In the genomic region with DNA sequence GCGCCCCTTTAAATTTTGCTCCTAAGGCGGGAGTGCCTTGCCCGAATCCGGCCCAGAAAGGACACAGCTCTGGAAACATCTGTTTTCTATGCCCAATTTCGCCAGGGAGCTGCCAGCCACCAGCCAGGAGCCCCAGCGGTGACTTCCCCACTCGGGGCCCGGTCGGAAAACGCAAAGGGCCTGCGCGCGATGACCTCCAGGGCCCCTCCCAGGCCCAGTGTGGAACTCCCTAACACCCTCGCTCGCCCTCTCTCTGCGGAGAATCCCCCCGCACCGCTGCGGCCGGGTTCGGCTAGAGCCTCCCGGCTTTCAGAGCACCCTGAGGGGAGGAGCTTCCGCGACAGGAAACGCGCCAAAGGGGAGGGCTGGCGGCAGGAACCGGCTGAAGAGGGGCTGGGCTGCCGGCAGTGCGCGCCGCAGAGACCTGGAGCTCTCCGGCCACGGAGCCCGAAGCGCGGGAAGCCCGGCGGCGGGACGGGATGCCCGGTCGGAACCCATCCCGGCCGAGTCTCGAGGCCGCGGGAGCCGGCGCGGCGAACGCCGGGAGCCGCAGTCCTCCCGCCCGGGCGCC, we compare ENCODE assay signal across 1 cellular context.
TF ChIP-seq lines count a peak whose summit lies in the region.

No MANE protein-coding gene starts in this region.

TF ChIP-seq in K562, 482 proteins besides CTCF, POLR2A, EP300 and RAD21 (continued from another document and continues in another):
- TF ChIP-seq, protein P1, sequence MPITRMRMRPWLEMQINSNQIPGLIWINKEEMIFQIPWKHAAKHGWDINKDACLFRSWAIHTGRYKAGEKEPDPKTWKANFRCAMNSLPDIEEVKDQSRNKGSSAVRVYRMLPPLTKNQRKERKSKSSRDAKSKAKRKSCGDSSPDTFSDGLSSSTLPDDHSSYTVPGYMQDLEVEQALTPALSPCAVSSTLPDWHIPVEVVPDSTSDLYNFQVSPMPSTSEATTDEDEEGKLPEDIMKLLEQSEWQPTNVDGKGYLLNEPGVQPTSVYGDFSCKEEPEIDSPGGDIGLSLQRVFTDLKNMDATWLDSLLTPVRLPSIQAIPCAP (CRISPR knock-in tag; IDR thresholded peaks at IDR 0.05; ENCODE audit: borderline replicate concordance): 0 out of 2 replicates have a peak, but pooled peaks have one; percentile 69
- TF ChIP-seq, protein P2, sequence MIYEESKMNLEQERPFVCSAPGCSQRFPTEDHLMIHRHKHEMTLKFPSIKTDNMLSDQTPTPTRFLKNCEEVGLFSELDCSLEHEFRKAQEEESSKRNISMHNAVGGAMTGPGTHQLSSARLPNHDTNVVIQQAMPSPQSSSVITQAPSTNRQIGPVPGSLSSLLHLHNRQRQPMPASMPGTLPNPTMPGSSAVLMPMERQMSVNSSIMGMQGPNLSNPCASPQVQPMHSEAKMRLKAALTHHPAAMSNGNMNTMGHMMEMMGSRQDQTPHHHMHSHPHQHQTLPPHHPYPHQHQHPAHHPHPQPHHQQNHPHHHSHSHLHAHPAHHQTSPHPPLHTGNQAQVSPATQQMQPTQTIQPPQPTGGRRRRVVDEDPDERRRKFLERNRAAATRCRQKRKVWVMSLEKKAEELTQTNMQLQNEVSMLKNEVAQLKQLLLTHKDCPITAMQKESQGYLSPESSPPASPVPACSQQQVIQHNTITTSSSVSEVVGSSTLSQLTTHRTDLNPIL (CRISPR knock-in tag; IDR thresholded peaks at IDR 0.05): no peak
- TF ChIP-seq CBX1 (IDR thresholded peaks at IDR 0.05; ENCODE audit: low read depth) (peak; percentile 18; the same call in 1 of the 2 replicates), ZNF445 (CRISPR knock-in tag; IDR thresholded peaks at IDR 0.05; ENCODE audit: low read depth) (0 out of 2 replicates have a peak, but pooled peaks have one; percentile 10), FOXP1 (CRISPR knock-in tag; IDR thresholded peaks at IDR 0.05) (peak; percentile 94), TOE1 (IDR thresholded peaks at IDR 0.05; ENCODE audit: borderline replicate concordance) (peak; percentile 36; the same call in 1 of the 2 replicates), TOE1 (CRISPR knock-in tag; IDR thresholded peaks at IDR 0.05; ENCODE audit: borderline replicate concordance, low read depth) (no peak), HCFC1 (IDR thresholded peaks at IDR 0.05; ENCODE audit: low read depth, low read length) (peak; percentile 51), ESRRA (IDR thresholded peaks at IDR 0.05; ENCODE audit: borderline replicate concordance, low read depth) (peak; percentile 71), NEUROD1 (IDR thresholded peaks at IDR 0.05; ENCODE audit: borderline replicate concordance, low read depth, low read length, partially characterized antibody) (peak; percentile 18), ZBTB17 (CRISPR knock-in tag; IDR thresholded peaks at IDR 0.05) (peak; percentile 79; the same call in 1 of the 2 replicates), NR2C1 (IDR thresholded peaks at IDR 0.05) (peak; percentile 53; the same call in 1 of the 2 replicates), NR2C1 (tag; IDR thresholded peaks at IDR 0.05) (no peak; the same call in none of the 2 replicates), NR4A1 (CRISPR knock-in tag; IDR thresholded peaks at IDR 0.05) (0 out of 2 replicates have a peak, but pooled peaks have one; percentile 50), NR4A1 (tag; IDR thresholded peaks at IDR 0.05) (peak; percentile 74; the same call in 1 of the 2 replicates), GATAD2A (IDR thresholded peaks at IDR 0.05) (peak; percentile 78; the same call in 1 of the 2 replicates), DMBX1 (CRISPR knock-in tag; IDR thresholded peaks at IDR 0.05; ENCODE audit: borderline replicate concordance) (0 out of 2 replicates have a peak, but pooled peaks have one; percentile 37), SOX6 (IDR thresholded peaks at IDR 0.05) (peak; percentile 56; the same call in 1 of the 2 replicates), TAF7 (tag; IDR thresholded peaks at IDR 0.05) (peak; percentile 25; the same call in 1 of the 2 replicates), HNRNPLL (IDR thresholded peaks at IDR 0.05; ENCODE audit: low read depth, low read length, poor library complexity, severe bottlenecking) (peak; percentile 45), CBX5 (IDR thresholded peaks at IDR 0.05; ENCODE audit: borderline replicate concordance, low read depth) (0 out of 2 replicates have a peak, but pooled peaks have one; percentile 7), NCOA1 (IDR thresholded peaks at IDR 0.05; ENCODE audit: low read depth) (0 out of 2 replicates have a peak, but pooled peaks have one; percentile 53), ZNF232 (CRISPR knock-in tag; IDR thresholded peaks at IDR 0.05) (0 out of 2 replicates have a peak, but pooled peaks have one; percentile 1), SMARCE1 (IDR thresholded peaks at IDR 0.05) (peak; percentile 68), U2AF1 (optimal IDR thresholded peaks at IDR 0.05; ENCODE audit: low read depth, low read length) (peak; percentile 96), MIER1 (IDR thresholded peaks at IDR 0.05; ENCODE audit: low read depth) (no peak), ZNF583 (CRISPR knock-in tag; IDR thresholded peaks at IDR 0.05) (0 out of 2 replicates have a peak, but pooled peaks have one; percentile 85), ZNF165 (CRISPR knock-in tag; IDR thresholded peaks at IDR 0.05; ENCODE audit: borderline replicate concordance) (no peak), ZSCAN32 (CRISPR knock-in tag; IDR thresholded peaks at IDR 0.05) (peak; percentile 65), PHF8 (IDR thresholded peaks at IDR 0.05; ENCODE audit: borderline replicate concordance, low read length) (peak; percentile 87), TEAD1 (CRISPR knock-in tag; IDR thresholded peaks at IDR 0.05) (peak in 1 of 2 experiments; percentile 81; a peak in 2 of 4 replicates)
- TF ChIP-seq, protein P3, sequence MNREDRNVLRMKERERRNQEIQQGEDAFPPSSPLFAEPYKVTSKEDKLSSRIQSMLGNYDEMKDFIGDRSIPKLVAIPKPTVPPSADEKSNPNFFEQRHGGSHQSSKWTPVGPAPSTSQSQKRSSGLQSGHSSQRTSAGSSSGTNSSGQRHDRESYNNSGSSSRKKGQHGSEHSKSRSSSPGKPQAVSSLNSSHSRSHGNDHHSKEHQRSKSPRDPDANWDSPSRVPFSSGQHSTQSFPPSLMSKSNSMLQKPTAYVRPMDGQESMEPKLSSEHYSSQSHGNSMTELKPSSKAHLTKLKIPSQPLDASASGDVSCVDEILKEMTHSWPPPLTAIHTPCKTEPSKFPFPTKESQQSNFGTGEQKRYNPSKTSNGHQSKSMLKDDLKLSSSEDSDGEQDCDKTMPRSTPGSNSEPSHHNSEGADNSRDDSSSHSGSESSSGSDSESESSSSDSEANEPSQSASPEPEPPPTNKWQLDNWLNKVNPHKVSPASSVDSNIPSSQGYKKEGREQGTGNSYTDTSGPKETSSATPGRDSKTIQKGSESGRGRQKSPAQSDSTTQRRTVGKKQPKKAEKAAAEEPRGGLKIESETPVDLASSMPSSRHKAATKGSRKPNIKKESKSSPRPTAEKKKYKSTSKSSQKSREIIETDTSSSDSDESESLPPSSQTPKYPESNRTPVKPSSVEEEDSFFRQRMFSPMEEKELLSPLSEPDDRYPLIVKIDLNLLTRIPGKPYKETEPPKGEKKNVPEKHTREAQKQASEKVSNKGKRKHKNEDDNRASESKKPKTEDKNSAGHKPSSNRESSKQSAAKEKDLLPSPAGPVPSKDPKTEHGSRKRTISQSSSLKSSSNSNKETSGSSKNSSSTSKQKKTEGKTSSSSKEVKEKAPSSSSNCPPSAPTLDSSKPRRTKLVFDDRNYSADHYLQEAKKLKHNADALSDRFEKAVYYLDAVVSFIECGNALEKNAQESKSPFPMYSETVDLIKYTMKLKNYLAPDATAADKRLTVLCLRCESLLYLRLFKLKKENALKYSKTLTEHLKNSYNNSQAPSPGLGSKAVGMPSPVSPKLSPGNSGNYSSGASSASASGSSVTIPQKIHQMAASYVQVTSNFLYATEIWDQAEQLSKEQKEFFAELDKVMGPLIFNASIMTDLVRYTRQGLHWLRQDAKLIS (CRISPR knock-in tag; IDR thresholded peaks at IDR 0.05): peak; percentile 70; the same call in 1 of the 2 replicates
- TF ChIP-seq, protein P4, sequence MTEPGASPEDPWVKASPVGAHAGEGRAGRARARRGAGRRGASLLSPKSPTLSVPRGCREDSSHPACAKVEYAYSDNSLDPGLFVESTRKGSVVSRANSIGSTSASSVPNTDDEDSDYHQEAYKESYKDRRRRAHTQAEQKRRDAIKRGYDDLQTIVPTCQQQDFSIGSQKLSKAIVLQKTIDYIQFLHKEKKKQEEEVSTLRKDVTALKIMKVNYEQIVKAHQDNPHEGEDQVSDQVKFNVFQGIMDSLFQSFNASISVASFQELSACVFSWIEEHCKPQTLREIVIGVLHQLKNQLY (CRISPR knock-in tag; conservative IDR thresholded peaks at IDR 0.05): peak in 1 of 2 experiments; percentile 86; a peak in 1 of 4 replicates
- TF ChIP-seq, protein P5, sequence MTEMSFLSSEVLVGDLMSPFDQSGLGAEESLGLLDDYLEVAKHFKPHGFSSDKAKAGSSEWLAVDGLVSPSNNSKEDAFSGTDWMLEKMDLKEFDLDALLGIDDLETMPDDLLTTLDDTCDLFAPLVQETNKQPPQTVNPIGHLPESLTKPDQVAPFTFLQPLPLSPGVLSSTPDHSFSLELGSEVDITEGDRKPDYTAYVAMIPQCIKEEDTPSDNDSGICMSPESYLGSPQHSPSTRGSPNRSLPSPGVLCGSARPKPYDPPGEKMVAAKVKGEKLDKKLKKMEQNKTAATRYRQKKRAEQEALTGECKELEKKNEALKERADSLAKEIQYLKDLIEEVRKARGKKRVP (CRISPR knock-in tag; IDR thresholded peaks at IDR 0.05): no peak
- TF ChIP-seq, protein P6, sequence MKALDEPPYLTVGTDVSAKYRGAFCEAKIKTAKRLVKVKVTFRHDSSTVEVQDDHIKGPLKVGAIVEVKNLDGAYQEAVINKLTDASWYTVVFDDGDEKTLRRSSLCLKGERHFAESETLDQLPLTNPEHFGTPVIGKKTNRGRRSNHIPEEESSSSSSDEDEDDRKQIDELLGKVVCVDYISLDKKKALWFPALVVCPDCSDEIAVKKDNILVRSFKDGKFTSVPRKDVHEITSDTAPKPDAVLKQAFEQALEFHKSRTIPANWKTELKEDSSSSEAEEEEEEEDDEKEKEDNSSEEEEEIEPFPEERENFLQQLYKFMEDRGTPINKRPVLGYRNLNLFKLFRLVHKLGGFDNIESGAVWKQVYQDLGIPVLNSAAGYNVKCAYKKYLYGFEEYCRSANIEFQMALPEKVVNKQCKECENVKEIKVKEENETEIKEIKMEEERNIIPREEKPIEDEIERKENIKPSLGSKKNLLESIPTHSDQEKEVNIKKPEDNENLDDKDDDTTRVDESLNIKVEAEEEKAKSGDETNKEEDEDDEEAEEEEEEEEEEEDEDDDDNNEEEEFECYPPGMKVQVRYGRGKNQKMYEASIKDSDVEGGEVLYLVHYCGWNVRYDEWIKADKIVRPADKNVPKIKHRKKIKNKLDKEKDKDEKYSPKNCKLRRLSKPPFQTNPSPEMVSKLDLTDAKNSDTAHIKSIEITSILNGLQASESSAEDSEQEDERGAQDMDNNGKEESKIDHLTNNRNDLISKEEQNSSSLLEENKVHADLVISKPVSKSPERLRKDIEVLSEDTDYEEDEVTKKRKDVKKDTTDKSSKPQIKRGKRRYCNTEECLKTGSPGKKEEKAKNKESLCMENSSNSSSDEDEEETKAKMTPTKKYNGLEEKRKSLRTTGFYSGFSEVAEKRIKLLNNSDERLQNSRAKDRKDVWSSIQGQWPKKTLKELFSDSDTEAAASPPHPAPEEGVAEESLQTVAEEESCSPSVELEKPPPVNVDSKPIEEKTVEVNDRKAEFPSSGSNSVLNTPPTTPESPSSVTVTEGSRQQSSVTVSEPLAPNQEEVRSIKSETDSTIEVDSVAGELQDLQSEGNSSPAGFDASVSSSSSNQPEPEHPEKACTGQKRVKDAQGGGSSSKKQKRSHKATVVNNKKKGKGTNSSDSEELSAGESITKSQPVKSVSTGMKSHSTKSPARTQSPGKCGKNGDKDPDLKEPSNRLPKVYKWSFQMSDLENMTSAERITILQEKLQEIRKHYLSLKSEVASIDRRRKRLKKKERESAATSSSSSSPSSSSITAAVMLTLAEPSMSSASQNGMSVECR (CRISPR knock-in tag; IDR thresholded peaks at IDR 0.05): peak; percentile 94
- TF ChIP-seq, protein P7, sequence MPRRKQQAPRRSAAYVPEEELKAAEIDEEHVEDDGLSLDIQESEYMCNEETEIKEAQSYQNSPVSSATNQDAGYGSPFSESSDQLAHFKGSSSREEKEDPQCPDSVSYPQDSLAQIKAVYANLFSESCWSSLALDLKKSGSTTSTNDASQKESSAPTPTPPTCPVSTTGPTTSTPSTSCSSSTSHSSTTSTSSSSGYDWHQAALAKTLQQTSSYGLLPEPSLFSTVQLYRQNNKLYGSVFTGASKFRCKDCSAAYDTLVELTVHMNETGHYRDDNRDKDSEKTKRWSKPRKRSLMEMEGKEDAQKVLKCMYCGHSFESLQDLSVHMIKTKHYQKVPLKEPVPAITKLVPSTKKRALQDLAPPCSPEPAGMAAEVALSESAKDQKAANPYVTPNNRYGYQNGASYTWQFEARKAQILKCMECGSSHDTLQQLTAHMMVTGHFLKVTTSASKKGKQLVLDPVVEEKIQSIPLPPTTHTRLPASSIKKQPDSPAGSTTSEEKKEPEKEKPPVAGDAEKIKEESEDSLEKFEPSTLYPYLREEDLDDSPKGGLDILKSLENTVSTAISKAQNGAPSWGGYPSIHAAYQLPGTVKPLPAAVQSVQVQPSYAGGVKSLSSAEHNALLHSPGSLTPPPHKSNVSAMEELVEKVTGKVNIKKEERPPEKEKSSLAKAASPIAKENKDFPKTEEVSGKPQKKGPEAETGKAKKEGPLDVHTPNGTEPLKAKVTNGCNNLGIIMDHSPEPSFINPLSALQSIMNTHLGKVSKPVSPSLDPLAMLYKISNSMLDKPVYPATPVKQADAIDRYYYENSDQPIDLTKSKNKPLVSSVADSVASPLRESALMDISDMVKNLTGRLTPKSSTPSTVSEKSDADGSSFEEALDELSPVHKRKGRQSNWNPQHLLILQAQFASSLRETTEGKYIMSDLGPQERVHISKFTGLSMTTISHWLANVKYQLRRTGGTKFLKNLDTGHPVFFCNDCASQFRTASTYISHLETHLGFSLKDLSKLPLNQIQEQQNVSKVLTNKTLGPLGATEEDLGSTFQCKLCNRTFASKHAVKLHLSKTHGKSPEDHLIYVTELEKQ (CRISPR knock-in tag; IDR thresholded peaks at IDR 0.05): 0 out of 2 replicates have a peak, but pooled peaks have one; percentile 15
- TF ChIP-seq, protein P8, sequence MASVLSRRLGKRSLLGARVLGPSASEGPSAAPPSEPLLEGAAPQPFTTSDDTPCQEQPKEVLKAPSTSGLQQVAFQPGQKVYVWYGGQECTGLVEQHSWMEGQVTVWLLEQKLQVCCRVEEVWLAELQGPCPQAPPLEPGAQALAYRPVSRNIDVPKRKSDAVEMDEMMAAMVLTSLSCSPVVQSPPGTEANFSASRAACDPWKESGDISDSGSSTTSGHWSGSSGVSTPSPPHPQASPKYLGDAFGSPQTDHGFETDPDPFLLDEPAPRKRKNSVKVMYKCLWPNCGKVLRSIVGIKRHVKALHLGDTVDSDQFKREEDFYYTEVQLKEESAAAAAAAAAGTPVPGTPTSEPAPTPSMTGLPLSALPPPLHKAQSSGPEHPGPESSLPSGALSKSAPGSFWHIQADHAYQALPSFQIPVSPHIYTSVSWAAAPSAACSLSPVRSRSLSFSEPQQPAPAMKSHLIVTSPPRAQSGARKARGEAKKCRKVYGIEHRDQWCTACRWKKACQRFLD (CRISPR knock-in tag; IDR thresholded peaks at IDR 0.05): peak; percentile 88
- TF ChIP-seq, protein P9, sequence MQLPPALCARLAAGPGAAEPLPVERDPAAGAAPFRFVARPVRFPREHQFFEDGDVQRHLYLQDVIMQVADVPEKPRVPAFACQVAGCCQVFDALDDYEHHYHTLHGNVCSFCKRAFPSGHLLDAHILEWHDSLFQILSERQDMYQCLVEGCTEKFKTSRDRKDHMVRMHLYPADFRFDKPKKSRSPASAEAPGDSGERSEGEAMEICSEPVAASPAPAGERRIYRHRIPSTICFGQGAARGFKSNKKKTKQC (CRISPR knock-in tag; IDR thresholded peaks at IDR 0.05): 0 out of 2 replicates have a peak, but pooled peaks have one; percentile 22
